13 cellular contexts compared by ENCODE assay signal in the genomic region with DNA sequence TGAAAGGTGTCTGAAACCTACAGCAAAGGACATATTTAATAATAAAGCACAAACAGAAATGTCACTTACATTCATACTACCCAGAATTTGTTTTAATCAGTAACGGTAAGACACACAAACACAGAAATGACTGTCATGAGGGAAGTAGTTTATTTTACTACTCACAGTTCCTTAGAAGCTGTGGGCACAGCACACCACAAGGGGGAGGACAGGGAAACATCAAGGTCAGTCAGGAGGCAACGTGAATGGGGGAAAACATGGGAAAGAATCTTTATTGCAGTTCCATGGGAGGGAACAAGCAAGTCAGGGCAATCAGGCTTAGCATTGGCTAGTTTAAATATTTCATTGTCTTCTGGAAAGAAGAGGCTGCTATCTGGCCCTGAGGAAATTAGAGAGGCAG.
A peak's percentile ranks its signal among the peaks of the same experiment; 100 is the strongest.
DNase-seq lines count a peak whose midpoint lies in the region; ATAC-seq, FAIRE-seq and TF ChIP-seq lines count a peak whose summit lies in the region.
"Had no signal": no experiment of that assay in that cellular context is flagged by ENCODE, and none has a peak within 500 bp of the region (broad histone marks: within the 10 kb centered on the region; RNA-seq: fewer than 3 reads in every experiment).

No MANE protein-coding gene starts in this region.

- TF ChIP-seq EP300 in A549 (IDR thresholded peaks at IDR 0.05), result no peak

- POLR2A ChIA-PET in A549 (lab: Yijun Ruan, JAX), result no interaction called here

- peaks cover 12% of the 10 kb centered on the region for H3K9me3 Mint-ChIP-seq in activated T-cell treated with anti-CD3 and anti-CD28 coated beads, Interleukin-2, amount 50 U/mL, for 24 hours

- H3K27ac ChIP-seq in A549, result no peak overlapping the region
- H3K27ac ChIP-seq in effector memory CD4-positive, alpha-beta T cell (ENCODE audit: insufficient read depth, low read length, poor library complexity, severe bottlenecking), result no peak overlapping the region
- H3K27ac ChIP-seq: GM23248, testis had no signal

- no peak overlapping the region for H3K27ac Mint-ChIP-seq in activated T-cell treated with anti-CD3 and anti-CD28 coated beads, Interleukin-2, amount 50 U/mL, for 24 hours

- H3K27me3 Mint-ChIP-seq in activated T-cell treated with anti-CD3 and anti-CD28 coated beads, Interleukin-2, amount 50 U/mL, for 24 hours, result no peaks in the 10 kb centered on the region
- H3K27me3 Mint-ChIP-seq: effector memory CD8-positive, alpha-beta T cell had no signal

- FAIRE-seq in A549 (lab: Jason Lieb, UNC), result peak; percentile 73

- H3K4me1 Mint-ChIP-seq in activated T-cell treated with anti-CD3 and anti-CD28 coated beads, Interleukin-2, amount 50 U/mL, for 24 hours (ENCODE audit: low read depth), result peaks cover 5% of the 10 kb centered on the region

- CTCF ChIA-PET in A549 (lab: Yijun Ruan, JAX), result no interaction called here

- no peaks in the 10 kb centered on the region for H3K4me1 ChIP-seq in A549
- no peaks in the 10 kb centered on the region for H3K4me1 ChIP-seq in effector memory CD4-positive, alpha-beta T cell (ENCODE audit: control insufficient read depth, insufficient read depth, low read length, poor library complexity, severe bottlenecking)
- H3K4me1 ChIP-seq: testis had no signal

- H3K4me3 Mint-ChIP-seq in activated T-cell treated with anti-CD3 and anti-CD28 coated beads, Interleukin-2, amount 50 U/mL, for 24 hours, result no peak overlapping the region
- H3K4me3 Mint-ChIP-seq: effector memory CD8-positive, alpha-beta T cell had no signal

- H3K27me3 ChIP-seq in effector memory CD4-positive, alpha-beta T cell (replicated peaks; ENCODE audit: control insufficient read depth, insufficient read depth, low read length, poor library complexity, severe bottlenecking), result no peaks in the 10 kb centered on the region
- H3K27me3 ChIP-seq: testis had no signal

- H3K9me3 ChIP-seq in A549, result peaks cover 6% of the 10 kb centered on the region; the same call in 2 of the 3 replicates
- no peaks in the 10 kb centered on the region for H3K9me3 ChIP-seq in effector memory CD4-positive, alpha-beta T cell (ENCODE audit: control insufficient read depth, low read length)
- H3K9me3 ChIP-seq: testis had no signal

- peaks cover 65% of the 10 kb centered on the region for H3K36me3 Mint-ChIP-seq in activated T-cell treated with anti-CD3 and anti-CD28 coated beads, Interleukin-2, amount 50 U/mL, for 24 hours (ENCODE audit: low read depth)

- 14% methylated on average over 2 of the region's 2 CpGs for WGBS in A549 (ENCODE audit: missing lambda C conversion rate)

- H3K4me3 ChIP-seq in A549, result no peak overlapping the region
- H3K4me3 ChIP-seq in effector memory CD4-positive, alpha-beta T cell (ENCODE audit: insufficient read depth, low read depth, low read length, poor library complexity, severe bottlenecking), result no peak overlapping the region
- H3K4me3 ChIP-seq: GM23248, testis had no signal

- H3K4me2 ChIP-seq in A549, result no peak overlapping the region

- DNase-seq in A549 (ENCODE audit: low read depth in 1 of 2, low spot score in 1 of 2) (peak in 1 of 2 experiments; percentile 26), OCI-M1 (lab: John Stamatoyannopoulos, UW) (peak; percentile 71), islet precursor cell (peak; percentile 74), NCI-H2227 treated with DMSO at 0.1 percent for 48 hours (lab: John Stamatoyannopoulos, UW) (no peak), NCI-H187 treated with DMSO at 0.1 percent for 48 hours (lab: John Stamatoyannopoulos, UW) (no peak)
- no peak for DNase-seq in effector memory CD4-positive, alpha-beta T cell
- DNase-seq in activated T-cell treated with anti-CD3 and anti-CD28 coated beads, Interleukin-2, amount 50 U/mL, for 24 hours, result no peak
- DNase-seq: effector memory CD8-positive, alpha-beta T cell; GM23248; NCI-H2171; right cardiac atrium; testis had no signal

- peak; percentile 54 to 70; a peak in 4 of 6 replicates for ATAC-seq in A549
- ATAC-seq: effector memory CD8-positive, alpha-beta T cell; right cardiac atrium had no signal

- no peak for TF ChIP-seq POLR2A in A549 (IDR thresholded peaks at IDR 0.05; ENCODE audit: low read length)

- no peak for TF ChIP-seq RAD21 in A549 (conservative IDR thresholded peaks at IDR 0.05 in 1 of 2, IDR thresholded peaks at IDR 0.05 in 1 of 2)

- H3K36me3 ChIP-seq in effector memory CD4-positive, alpha-beta T cell (ENCODE audit: control insufficient read depth, insufficient read depth, low read length), result peaks cover 7% of the 10 kb centered on the region

- TF ChIP-seq CTCF in A549 (IDR thresholded peaks at IDR 0.05) (no peak), GM12872 (IDR thresholded peaks at IDR 0.05; ENCODE audit: insufficient read depth, low read depth, low read length) (0 out of 3 replicates have a peak, but pooled peaks have one; percentile 11)

TF ChIP-seq in A549, 52 proteins besides CTCF, POLR2A, EP300 and RAD21:
- TF ChIP-seq CHD2 (IDR thresholded peaks at IDR 0.05; ENCODE audit: low read length, partially characterized antibody), result no peak
- TF ChIP-seq HOXB5 (CRISPR knock-in tag; IDR thresholded peaks at IDR 0.05), result no peak
- TF ChIP-seq, protein P1, sequence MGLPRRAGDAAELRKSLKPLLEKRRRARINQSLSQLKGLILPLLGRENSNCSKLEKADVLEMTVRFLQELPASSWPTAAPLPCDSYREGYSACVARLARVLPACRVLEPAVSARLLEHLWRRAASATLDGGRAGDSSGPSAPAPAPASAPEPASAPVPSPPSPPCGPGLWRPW (IDR thresholded peaks at IDR 0.05), result no peak
- TF ChIP-seq, protein P2, sequence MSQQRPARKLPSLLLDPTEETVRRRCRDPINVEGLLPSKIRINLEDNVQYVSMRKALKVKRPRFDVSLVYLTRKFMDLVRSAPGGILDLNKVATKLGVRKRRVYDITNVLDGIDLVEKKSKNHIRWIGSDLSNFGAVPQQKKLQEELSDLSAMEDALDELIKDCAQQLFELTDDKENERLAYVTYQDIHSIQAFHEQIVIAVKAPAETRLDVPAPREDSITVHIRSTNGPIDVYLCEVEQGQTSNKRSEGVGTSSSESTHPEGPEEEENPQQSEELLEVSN (IDR thresholded peaks at IDR 0.05; ENCODE audit: borderline replicate concordance, low read depth), result no peak
- TF ChIP-seq RFX5 (IDR thresholded peaks at IDR 0.05), result no peak
- TF ChIP-seq RNF2 (IDR thresholded peaks at IDR 0.05; ENCODE audit: borderline replicate concordance, low read depth), result no peak
- TF ChIP-seq MAZ (IDR thresholded peaks at IDR 0.05; ENCODE audit: borderline replicate concordance, low read depth, low read length), result no peak
- no peak for TF ChIP-seq TFCP2L1 (CRISPR knock-in tag; IDR thresholded peaks at IDR 0.05)
- TF ChIP-seq HOXA7 (CRISPR knock-in tag; IDR thresholded peaks at IDR 0.05), result no peak
- TF ChIP-seq PHF8 (IDR thresholded peaks at IDR 0.05; ENCODE audit: borderline replicate concordance, low read depth), result no peak
- TF ChIP-seq, protein P3, sequence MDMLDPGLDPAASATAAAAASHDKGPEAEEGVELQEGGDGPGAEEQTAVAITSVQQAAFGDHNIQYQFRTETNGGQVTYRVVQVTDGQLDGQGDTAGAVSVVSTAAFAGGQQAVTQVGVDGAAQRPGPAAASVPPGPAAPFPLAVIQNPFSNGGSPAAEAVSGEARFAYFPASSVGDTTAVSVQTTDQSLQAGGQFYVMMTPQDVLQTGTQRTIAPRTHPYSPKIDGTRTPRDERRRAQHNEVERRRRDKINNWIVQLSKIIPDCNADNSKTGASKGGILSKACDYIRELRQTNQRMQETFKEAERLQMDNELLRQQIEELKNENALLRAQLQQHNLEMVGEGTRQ (IDR thresholded peaks at IDR 0.05), result no peak
- TF ChIP-seq HDAC2 (IDR thresholded peaks at IDR 0.05), result no peak
- TF ChIP-seq MYC (IDR thresholded peaks at IDR 0.05; ENCODE audit: borderline replicate concordance, low read length), result no peak
- TF ChIP-seq NR3C1 (IDR thresholded peaks at IDR 0.05), result no peak
- TF ChIP-seq SMC3 (IDR thresholded peaks at IDR 0.05), result no peak
TF ChIP-seq in A549: peak in this region for 0.

Comparison
In these comparisons a context has a peak if more than half of its experiments do, and no peak if none do; other contexts are left out.
1. DNase-seq: peak in OCI-M1 (single experiment) and islet precursor cell (single experiment); none in NCI-H2227 treated with DMSO at 0.1 percent for 48 hours (single experiment), effector memory CD4-positive, alpha-beta T cell (0 of 3), NCI-H187 treated with DMSO at 0.1 percent for 48 hours (single experiment) and activated T-cell treated with anti-CD3 and anti-CD28 coated beads, Interleukin-2, amount 50 U/mL, for 24 hours (single experiment).